ENCODE assay signal across 26 cellular contexts in genomic region chr10:123613346-123613850, GRCh38. TPM values are rescaled to one million over a fixed set of nuclear protein-coding genes. Genes with fewer than 3 reads are reported as not detected.
DNase-seq lines count a peak whose midpoint lies in the region; ATAC-seq and TF ChIP-seq lines count a peak whose summit lies in the region.
"Had no signal": no experiment of that assay in that cellular context is flagged by ENCODE, and none has a peak within 500 bp of the region (broad histone marks: within the 10 kb centered on the region; RNA-seq: fewer than 3 reads in every experiment).

No MANE protein-coding gene starts in this region.

- no peaks in the 10 kb centered on the region for H3K9me3 ChIP-seq in endodermal cell (ENCODE audit: control insufficient read depth, low read length)
- H3K9me3 ChIP-seq in neuronal stem cell (replicated peaks in 1 of 2; ENCODE audit: control insufficient read depth in 2 of 2, insufficient read depth in 1 of 2, low read depth in 1 of 2, low read length in 2 of 2), result no peaks in the 10 kb centered on the region
- H3K9me3 ChIP-seq: BE2C, BLaER1 had no signal

- H2BK120ac ChIP-seq in neuronal stem cell (ENCODE audit: low read depth, low read length), result no peak overlapping the region

- H3K4me3 ChIP-seq in endodermal cell (ENCODE audit: low read length), result no peak overlapping the region
- no peak overlapping the region for H3K4me3 ChIP-seq in neuronal stem cell (ENCODE audit: low read length in 2 of 2)
- H3K4me3 ChIP-seq: BLaER1 had no signal

- no peak overlapping the region for H3K4me2 ChIP-seq in neuronal stem cell (ENCODE audit: insufficient read depth, low read length, poor library complexity, severe bottlenecking)
- H3K4me2 ChIP-seq: BLaER1 had no signal

- H3K4ac ChIP-seq in neuronal stem cell (ENCODE audit: low read length), result no peak overlapping the region

- H3K27me3 ChIP-seq in endodermal cell (ENCODE audit: control insufficient read depth, insufficient read depth, low read length, poor library complexity, severe bottlenecking) (peaks cover 15% of the 10 kb centered on the region), neuronal stem cell (ENCODE audit: control insufficient read depth in 3 of 3, insufficient read depth in 3 of 3, low read depth in 1 of 3, low read length in 3 of 3) (no peaks in the 10 kb centered on the region)
- H3K27me3 ChIP-seq: BE2C, BLaER1 had no signal

- intact Hi-C loops in activated CD4-positive, alpha-beta memory T cell treated with anti-CD3 and anti-CD28 coated beads for 36 hours (cut with micrococcal nuclease), result no loop called here
- intact Hi-C loops in left colon (cut with DNase I, micrococcal nuclease), result no loop called here

- WGBS in endodermal cell (ENCODE audit: insufficient coverage in 1 of 2, insufficient read length in 1 of 2), 2 experiments, result 71 to 83% methylated on average over 7 of the region's 7 CpGs
- no CpG with 5 or more reads among the region's 7 CpGs for WGBS in neuronal stem cell (ENCODE audit: extremely low coverage in 2 of 2, insufficient read length in 2 of 2, insufficient replicate concordance in 1 of 2), 2 donors

- no peak overlapping the region for H2AFZ ChIP-seq in neuronal stem cell (ENCODE audit: low read length)

- peaks cover 14% of the 10 kb centered on the region for H3K4me1 Mint-ChIP-seq in endodermal cell
- H3K4me1 Mint-ChIP-seq in activated CD4-positive, alpha-beta memory T cell treated with anti-CD3 and anti-CD28 coated beads for 36 hours (ENCODE audit: low read depth), result no peaks in the 10 kb centered on the region
- H3K4me1 Mint-ChIP-seq: CD14-positive monocyte; CD4-positive, alpha-beta memory T cell; CD4-positive, CD25-positive, alpha-beta regulatory T cell; CD8-positive, alpha-beta memory T cell had no signal

- no peak for ATAC-seq in left colon

- H3K4me3 Mint-ChIP-seq in endodermal cell, result no peak overlapping the region
- H3K4me3 Mint-ChIP-seq in activated CD4-positive, alpha-beta memory T cell treated with anti-CD3 and anti-CD28 coated beads for 36 hours, result no peak overlapping the region
- H3K4me3 Mint-ChIP-seq: CD14-positive monocyte; CD4-positive, alpha-beta memory T cell; CD4-positive, CD25-positive, alpha-beta regulatory T cell; CD8-positive, alpha-beta memory T cell had no signal

- CTCF ChIA-PET in activated CD4-positive, alpha-beta memory T cell treated with anti-CD3 and anti-CD28 coated beads for 36 hours (lab: Charles Lee), result no interaction called here

- H3K9ac ChIP-seq in endodermal cell (ENCODE audit: extremely low read depth, low read length, poor library complexity, severe bottlenecking) (no peak overlapping the region), neuronal stem cell (ENCODE audit: low read depth, low read length, poor library complexity) (no peak overlapping the region)
- H3K9ac ChIP-seq: BLaER1 had no signal

- H2BK5ac ChIP-seq in neuronal stem cell (ENCODE audit: low read length), result no peak overlapping the region

- no peaks in the 10 kb centered on the region for H3K36me3 ChIP-seq in endodermal cell (ENCODE audit: control insufficient read depth, insufficient read depth, low read length)
- H3K36me3 ChIP-seq in neuronal stem cell (replicated peaks in 1 of 2; ENCODE audit: control insufficient read depth in 2 of 2, insufficient read depth in 2 of 2, low read length in 2 of 2), result no peaks in the 10 kb centered on the region
- H3K36me3 ChIP-seq: BE2C, BLaER1 had no signal

- H3K18ac ChIP-seq in neuronal stem cell (ENCODE audit: low read length), result no peak overlapping the region

- H3K79me1 ChIP-seq in neuronal stem cell (ENCODE audit: low read depth, low read length), result no peaks in the 10 kb centered on the region

- H3K36me3 Mint-ChIP-seq in endodermal cell (ENCODE audit: low read depth), result no peaks in the 10 kb centered on the region
- no peaks in the 10 kb centered on the region for H3K36me3 Mint-ChIP-seq in activated CD4-positive, alpha-beta memory T cell treated with anti-CD3 and anti-CD28 coated beads for 36 hours
- H3K36me3 Mint-ChIP-seq: CD14-positive monocyte; CD4-positive, alpha-beta memory T cell; CD4-positive, CD25-positive, alpha-beta regulatory T cell; CD8-positive, alpha-beta memory T cell had no signal

- no peak for TF ChIP-seq CTCF in endodermal cell (conservative IDR thresholded peaks at IDR 0.05)

- H2AK5ac ChIP-seq in neuronal stem cell (ENCODE audit: low read depth, low read length), result no peak overlapping the region

- H3K27ac Mint-ChIP-seq in endodermal cell, result no peak overlapping the region
- no peak overlapping the region for H3K27ac Mint-ChIP-seq in activated CD4-positive, alpha-beta memory T cell treated with anti-CD3 and anti-CD28 coated beads for 36 hours
- H3K27ac Mint-ChIP-seq: CD14-positive monocyte; CD4-positive, alpha-beta memory T cell; CD4-positive, CD25-positive, alpha-beta regulatory T cell; CD8-positive, alpha-beta memory T cell had no signal

- H3K23ac ChIP-seq in neuronal stem cell (ENCODE audit: low read depth, low read length, poor library complexity), result no peak overlapping the region

- H2BK15ac ChIP-seq in neuronal stem cell (ENCODE audit: low read length), result no peak overlapping the region

- peaks cover 11% of the 10 kb centered on the region for H3K27me3 Mint-ChIP-seq in endodermal cell (ENCODE audit: insufficient read depth)
- H3K27me3 Mint-ChIP-seq in activated CD4-positive, alpha-beta memory T cell treated with anti-CD3 and anti-CD28 coated beads for 36 hours, result peaks cover 3% of the 10 kb centered on the region

- H2BK12ac ChIP-seq in neuronal stem cell (ENCODE audit: low read length), result no peak overlapping the region

- no peak overlapping the region for H4K8ac ChIP-seq in neuronal stem cell (ENCODE audit: low read depth, low read length)

- H3K27ac ChIP-seq in endodermal cell (ENCODE audit: low read depth, low read length) (no peak overlapping the region), neuronal stem cell (replicated peaks; ENCODE audit: low read length) (no peak overlapping the region)
- H3K27ac ChIP-seq: BLaER1 had no signal

- DNase-seq in cerebellar cortex (ENCODE audit: low spot score) (peak; percentile 0), endodermal cell (peak; percentile 68), islet precursor cell (peak; percentile 68), neuronal stem cell (ENCODE audit: low spot score) (no peak), NCI-H510A (lab: John Stamatoyannopoulos, UW) (no peak), NAMALWA (ENCODE audit: low spot score) (no peak), left colon (no peak)
- no peak for DNase-seq in activated CD4-positive, alpha-beta memory T cell treated with anti-CD3 and anti-CD28 coated beads for 36 hours
- DNase-seq: 8988T; ACHN; BE2C; CD4-positive, alpha-beta memory T cell; CD4-positive, CD25-positive, alpha-beta regulatory T cell; CD8-positive, alpha-beta memory T cell; COR-L47; DMS 273 treated with DMSO at 0.1 percent for 48 hours; DMS153; DMS53; DMS79; DND-41; EL; GF-D8 had no signal

- H3K14ac ChIP-seq in neuronal stem cell (ENCODE audit: low read length), result peak overlapping the region; percentile 39

- POLR2A ChIA-PET in activated CD4-positive, alpha-beta memory T cell treated with anti-CD3 and anti-CD28 coated beads for 36 hours (lab: Charles Lee), result no interaction called here

- H3K9me3 Mint-ChIP-seq in endodermal cell, result no peaks in the 10 kb centered on the region
- no peaks in the 10 kb centered on the region for H3K9me3 Mint-ChIP-seq in activated CD4-positive, alpha-beta memory T cell treated with anti-CD3 and anti-CD28 coated beads for 36 hours

- no peak overlapping the region for H4K91ac ChIP-seq in neuronal stem cell (ENCODE audit: low read depth, low read length, poor library complexity)

- peaks cover 3% of the 10 kb centered on the region for H3K4me1 ChIP-seq in endodermal cell (ENCODE audit: control insufficient read depth, insufficient read depth, low read length)
- H3K4me1 ChIP-seq in neuronal stem cell (ENCODE audit: control insufficient read depth in 2 of 2, insufficient read depth in 1 of 2, low read depth in 1 of 2, low read length in 2 of 2), result peaks cover 0 to 2% of the 10 kb centered on the region in 2 donors
- H3K4me1 ChIP-seq: BE2C, BLaER1 had no signal

RNA-seq across cellular contexts. Expression of gene GPR26, which starts 52.8 kb away (rescaled TPM):
- not detected for total RNA-seq in endodermal cell
- polyA plus RNA-seq in endodermal cell (2013, experiment 1 of 2), result not detected
- not detected for polyA plus RNA-seq in endodermal cell (2013, experiment 2 of 2)
- under 0.01 TPM for polyA plus RNA-seq in neuronal stem cell (2013, experiment 1 of 2)
- 0.01 TPM for polyA plus RNA-seq in neuronal stem cell (2013, experiment 2 of 2)
- total RNA-seq in activated CD4-positive, alpha-beta memory T cell treated with anti-CD3 and anti-CD28 coated beads for 36 hours, result not detected
- total RNA-seq in left colon, result not detected
- total RNA-seq: A673; CD4-positive, alpha-beta memory T cell; CD4-positive, CD25-positive, alpha-beta regulatory T cell; CD8-positive, alpha-beta memory T cell had no signal
- polyA plus RNA-seq: AG04450; CD14-positive monocyte; CD4-positive, alpha-beta memory T cell; CD4-positive, CD25-positive, alpha-beta regulatory T cell; CD8-positive, alpha-beta memory T cell had no signal

Comparison
In these comparisons a context has a peak if more than half of its experiments do, and no peak if none do; other contexts are left out.
1. DNase-seq: peak in cerebellar cortex (single experiment), endodermal cell (single experiment) and islet precursor cell (single experiment); none in neuronal stem cell (single experiment), activated CD4-positive, alpha-beta memory T cell treated with anti-CD3 and anti-CD28 coated beads for 36 hours (single experiment), NCI-H510A (single experiment), NAMALWA (single experiment) and left colon (0 of 2).